8 cellular contexts compared by ENCODE assay signal in genomic region chr4:82268050-82268825, GRCh38.
DNase-seq lines count a peak whose midpoint lies in the region; ATAC-seq and TF ChIP-seq lines count a peak whose summit lies in the region.

No MANE protein-coding gene starts in this region.

- intact Hi-C loops in esophagus muscularis mucosa (cut with DNase I) (loop anchor here (2.0 kb wide), 2 partner anchors 801 to 863 kb away; no protein-coding TSS in a partner anchor), transverse colon (cut with DNase I; ENCODE audit: low total_unique reads) (loop anchor here (5.0 to 10.0 kb wide), 2 partner anchors 454 to 863 kb away; no protein-coding TSS in a partner anchor)
- intact Hi-C loops in naive thymus-derived CD4-positive, alpha-beta T cell (cut with micrococcal nuclease): loop anchor here (1.0 to 5.0 kb wide), 12 partner anchors 17 to 862 kb away; no protein-coding TSS in a partner anchor

- H3K27me3 Mint-ChIP-seq in activated CD8-positive, alpha-beta T cell treated with anti-CD3 and anti-CD28 coated beads, Interleukin-2, amount 10 ng/mL, durations not matched to agents 7 days and 5 days (ENCODE audit: low read depth): peaks cover 6% of the 10 kb centered on the region
- H3K27me3 Mint-ChIP-seq in naive thymus-derived CD4-positive, alpha-beta T cell: peaks cover 0 to 16% (median 0%) of the 10 kb centered on the region in 5 donors

- POLR2A ChIA-PET in activated CD8-positive, alpha-beta T cell treated with anti-CD3 and anti-CD28 coated beads, Interleukin-2, amount 10 ng/mL, durations not matched to agents 7 days and 5 days (lab: Charles Lee): no interaction called here
- POLR2A ChIA-PET in naive thymus-derived CD4-positive, alpha-beta T cell (lab: Charles Lee): interaction anchor here (0.9 to 1.5 kb wide), 2 partner anchors 131 to 161 kb away, joined by 3 to 4 read pairs; no protein-coding TSS in a partner anchor

- peak; percentile 83 for DNase-seq in COLO829 (ENCODE audit: low spot score)
- DNase-seq in NCI-H82 (lab: John Stamatoyannopoulos, UW): peak; percentile 81
- peak; percentile 61 for DNase-seq in activated CD8-positive, alpha-beta T cell treated with anti-CD3 and anti-CD28 coated beads, Interleukin-2, amount 10 ng/mL, durations not matched to agents 7 days and 5 days
- no peak for DNase-seq in esophagus muscularis mucosa (ENCODE audit: extremely low spot score)
- peak in 7 of 9 donors; percentile 25 to 60 (median 50) for DNase-seq in naive thymus-derived CD4-positive, alpha-beta T cell
- peak; percentile 49 for DNase-seq in transverse colon

- H3K36me3 ChIP-seq in esophagus muscularis mucosa: no peaks in the 10 kb centered on the region
- no peaks in the 10 kb centered on the region for H3K36me3 ChIP-seq in naive thymus-derived CD4-positive, alpha-beta T cell (ENCODE audit: control insufficient read depth in 2 of 3, insufficient read depth in 3 of 3, low read length in 3 of 3)
- no peaks in the 10 kb centered on the region for H3K36me3 ChIP-seq in transverse colon

- no peak overlapping the region for H3K27ac Mint-ChIP-seq in activated CD8-positive, alpha-beta T cell treated with anti-CD3 and anti-CD28 coated beads, Interleukin-2, amount 10 ng/mL, durations not matched to agents 7 days and 5 days
- H3K27ac Mint-ChIP-seq in naive thymus-derived CD4-positive, alpha-beta T cell: peak overlapping the region in 3 of 9 donors; percentile 25 to 79 (median 56)

- H3K27me3 ChIP-seq in esophagus muscularis mucosa: no peaks in the 10 kb centered on the region
- H3K27me3 ChIP-seq in naive thymus-derived CD4-positive, alpha-beta T cell (ENCODE audit: control insufficient read depth in 2 of 2, insufficient read depth in 2 of 2, low read length in 2 of 2): no peaks in the 10 kb centered on the region
- no peaks in the 10 kb centered on the region for H3K27me3 ChIP-seq in transverse colon

- H3K4me3 ChIP-seq in esophagus muscularis mucosa (no peak overlapping the region), transverse colon (no peak overlapping the region)
- no peak overlapping the region for H3K4me3 ChIP-seq in naive thymus-derived CD4-positive, alpha-beta T cell (ENCODE audit: low read length)

- H3K4me1 ChIP-seq in esophagus muscularis mucosa (peaks cover 0 to 3% (median 0%) of the 10 kb centered on the region in 4 donors), transverse colon (peaks cover 0 to 10% (median 0%) of the 10 kb centered on the region in 4 donors)
- peaks cover 0 to 8% of the 10 kb centered on the region in 2 donors for H3K4me1 ChIP-seq in naive thymus-derived CD4-positive, alpha-beta T cell (ENCODE audit: control insufficient read depth in 2 of 2, insufficient read depth in 2 of 2, low read length in 2 of 2)

- peaks cover 14% of the 10 kb centered on the region for H3K4me1 Mint-ChIP-seq in activated CD8-positive, alpha-beta T cell treated with anti-CD3 and anti-CD28 coated beads, Interleukin-2, amount 10 ng/mL, durations not matched to agents 7 days and 5 days (ENCODE audit: low read depth)
- peaks cover 11 to 47% (median 28%) of the 10 kb centered on the region in 7 donors for H3K4me1 Mint-ChIP-seq in naive thymus-derived CD4-positive, alpha-beta T cell

- no peaks in the 10 kb centered on the region for H3K9me3 Mint-ChIP-seq in activated CD8-positive, alpha-beta T cell treated with anti-CD3 and anti-CD28 coated beads, Interleukin-2, amount 10 ng/mL, durations not matched to agents 7 days and 5 days (ENCODE audit: insufficient read depth)
- H3K9me3 Mint-ChIP-seq in naive thymus-derived CD4-positive, alpha-beta T cell: peaks cover 0 to 4% (median 0%) of the 10 kb centered on the region in 11 donors

- no peaks in the 10 kb centered on the region for H3K9me3 ChIP-seq in esophagus muscularis mucosa
- no peaks in the 10 kb centered on the region for H3K9me3 ChIP-seq in naive thymus-derived CD4-positive, alpha-beta T cell (ENCODE audit: control insufficient read depth in 2 of 3, low read length in 3 of 3)
- no peaks in the 10 kb centered on the region for H3K9me3 ChIP-seq in transverse colon

- 48% methylated on average over 4 of the region's 4 CpGs for WGBS in esophagus muscularis mucosa
- WGBS in transverse colon (ENCODE audit: low coverage in 1 of 2), 2 donors: 41 to 51% methylated on average over 3 to 4 of the region's 4 CpGs

- ATAC-seq in GM19397 (IDR thresholded peaks at IDR 0.05; ENCODE audit: unreplicated experiment) (peak; percentile 75), HG03575 (IDR thresholded peaks at IDR 0.05; ENCODE audit: extremely low read depth, insufficient number of reproducible peaks, low FRiP score, unreplicated experiment) (peak; percentile 71)
- peak; percentile 98 for ATAC-seq in activated CD8-positive, alpha-beta T cell treated with anti-CD3 and anti-CD28 coated beads, Interleukin-2, amount 10 ng/mL, durations not matched to agents 7 days and 5 days
- ATAC-seq in naive thymus-derived CD4-positive, alpha-beta T cell: peak; percentile 97

- TF ChIP-seq EP300 in esophagus muscularis mucosa (IDR thresholded peaks at IDR 0.05): no peak
- no peak for TF ChIP-seq EP300 in transverse colon (IDR thresholded peaks at IDR 0.05; ENCODE audit: low read depth)

- peak; percentile 56 to 76 (median 63) for TF ChIP-seq CTCF in esophagus muscularis mucosa (IDR thresholded peaks at IDR 0.05)
- peak; percentile 43 to 63 (median 60) for TF ChIP-seq CTCF in transverse colon (IDR thresholded peaks at IDR 0.05)

- in situ Hi-C loops in transverse colon (cut with MboI; ENCODE audit: low pct_ligation_motif_present in 1 of 4, low pct_unique_long_range_greater_than_20kb in 1 of 4, low sequenced_read_pairs in 3 of 4): no loop called here

- CTCF ChIA-PET in activated CD8-positive, alpha-beta T cell treated with anti-CD3 and anti-CD28 coated beads, Interleukin-2, amount 10 ng/mL, durations not matched to agents 7 days and 5 days (lab: Charles Lee): interaction anchor here (0.6 to 2.3 kb wide), 22 partner anchors 10 to 872 kb away, joined by 3 to 14 read pairs (median 4); no protein-coding TSS in a partner anchor
- CTCF ChIA-PET in naive thymus-derived CD4-positive, alpha-beta T cell (lab: Charles Lee): interaction anchor here (0.7 to 2.2 kb wide), 23 partner anchors 9 to 862 kb away, joined by 3 to 30 read pairs (median 4); no protein-coding TSS in a partner anchor

- H3K27ac ChIP-seq in esophagus muscularis mucosa (replicated peaks in 1 of 4) (no peak overlapping the region), transverse colon (peak overlapping the region in 2 of 4 donors; percentile 3 to 16)
- H3K27ac ChIP-seq in naive thymus-derived CD4-positive, alpha-beta T cell (ENCODE audit: low read depth, low read length): no peak overlapping the region

- TF ChIP-seq POLR2A in esophagus muscularis mucosa (IDR thresholded peaks at IDR 0.05; ENCODE audit: low read depth) (no peak), transverse colon (IDR thresholded peaks at IDR 0.05) (no peak)

- H3K36me3 Mint-ChIP-seq in activated CD8-positive, alpha-beta T cell treated with anti-CD3 and anti-CD28 coated beads, Interleukin-2, amount 10 ng/mL, durations not matched to agents 7 days and 5 days (ENCODE audit: low read depth): no peaks in the 10 kb centered on the region
- peaks cover 0 to 3% (median 0%) of the 10 kb centered on the region in 5 donors for H3K36me3 Mint-ChIP-seq in naive thymus-derived CD4-positive, alpha-beta T cell

- H3K4me3 Mint-ChIP-seq in activated CD8-positive, alpha-beta T cell treated with anti-CD3 and anti-CD28 coated beads, Interleukin-2, amount 10 ng/mL, durations not matched to agents 7 days and 5 days: no peak overlapping the region
- H3K4me3 Mint-ChIP-seq in naive thymus-derived CD4-positive, alpha-beta T cell: peak overlapping the region in 8 of 10 donors; percentile 25 to 54 (median 36)
